In genomic region chr5:1400211-1400855, GRCh38 we compare ENCODE assay signal across 22 cellular contexts. TPM values are rescaled to one million over a fixed set of nuclear protein-coding genes. Genes with fewer than 3 reads are reported as not detected.
A peak's percentile ranks its signal among the peaks of the same experiment; 100 is the strongest.
DNase-seq lines count a peak whose midpoint lies in the region; ATAC-seq lines count a peak whose summit lies in the region.
"Had no signal": no experiment of that assay in that cellular context is flagged by ENCODE, and none has a peak within 500 bp of the region (broad histone marks: within the 10 kb centered on the region; RNA-seq: fewer than 3 reads in every experiment).

No MANE protein-coding gene starts in this region.

- H3K36me3 Mint-ChIP-seq in stimulated activated naive B cell treated with anti-CD40 and anti-IgM and Interleukin-4, amounts not matched to agents 10 μg/mL and 1 μg/mL and 100 μg/mL, for 72 hours = no peaks in the 10 kb centered on the region
- H3K36me3 Mint-ChIP-seq: CD8-positive, alpha-beta memory T cell had no signal

- H3K4me1 Mint-ChIP-seq in stimulated activated naive CD8-positive, alpha-beta T cell treated with anti-CD3 and anti-CD28 coated beads, Interleukin-15, amount 100 ng/mL, for 72 hours = no peaks in the 10 kb centered on the region
- H3K4me1 Mint-ChIP-seq in stimulated activated naive B cell treated with anti-CD40 and anti-IgM and Interleukin-4, amounts not matched to agents 10 μg/mL and 1 μg/mL and 100 μg/mL, for 72 hours = no peaks in the 10 kb centered on the region
- H3K4me1 Mint-ChIP-seq: CD8-positive, alpha-beta memory T cell; IgD-negative memory B cell had no signal

- H3K4me3 Mint-ChIP-seq in stimulated activated naive CD8-positive, alpha-beta T cell treated with anti-CD3 and anti-CD28 coated beads, Interleukin-15, amount 100 ng/mL, for 72 hours = no peak overlapping the region
- H3K4me3 Mint-ChIP-seq in stimulated activated naive B cell treated with anti-CD40 and anti-IgM and Interleukin-4, amounts not matched to agents 10 μg/mL and 1 μg/mL and 100 μg/mL, for 72 hours = no peak overlapping the region

- intact Hi-C loops in right cardiac atrium (cut with DNase I) = no loop called here

- no peak overlapping the region for H3K27ac ChIP-seq in right cardiac atrium (ENCODE audit: low read length)
- H3K27ac ChIP-seq: C4-2B, PC-9, SJSA1 had no signal

- WGBS in right cardiac atrium = 80% methylated on average over 17 of the region's 17 CpGs

- peaks cover 0 to 11% of the 10 kb centered on the region in 2 donors for H3K9me3 Mint-ChIP-seq in stimulated activated naive CD8-positive, alpha-beta T cell treated with anti-CD3 and anti-CD28 coated beads, Interleukin-15, amount 100 ng/mL, for 72 hours
- peaks cover 0 to 2% of the 10 kb centered on the region in 2 donors for H3K9me3 Mint-ChIP-seq in stimulated activated naive B cell treated with anti-CD40 and anti-IgM and Interleukin-4, amounts not matched to agents 10 μg/mL and 1 μg/mL and 100 μg/mL, for 72 hours

- peak; percentile 16 for ATAC-seq in stimulated activated naive CD8-positive, alpha-beta T cell treated with anti-CD3 and anti-CD28 coated beads, Interleukin-15, amount 100 ng/mL, for 72 hours
- ATAC-seq in stimulated activated naive CD8-positive, alpha-beta T cell treated with anti-CD3 and anti-CD28 coated beads, Interleukin-15, Interleukin-2, amounts not matched to agents 100 U/mL and 50 U/mL, for 24 hours = no peak
- ATAC-seq in right cardiac atrium = no peak
- no peak for ATAC-seq in stimulated activated naive B cell treated with anti-CD40 and anti-IgM and Interleukin-4, amounts not matched to agents 10 μg/mL and 1 μg/mL and 100 μg/mL, for 72 hours (replicated peaks)

- DNase-seq in NCI-H146 (lab: John Stamatoyannopoulos, UW) (peak; percentile 27), NCI-H146 treated with DMSO at 0.1 percent for 48 hours (lab: John Stamatoyannopoulos, UW; ENCODE audit: unreplicated experiment) (no peak), right cardiac atrium (peak in 2 of 3 donors; percentile 16 to 40), ecto neural progenitor cell (ENCODE audit: low spot score) (no peak)
- no peak for DNase-seq in stimulated activated naive CD8-positive, alpha-beta T cell treated with anti-CD3 and anti-CD28 coated beads, Interleukin-15, amount 100 ng/mL, for 72 hours
- no peak for DNase-seq in stimulated activated naive CD8-positive, alpha-beta T cell treated with anti-CD3 and anti-CD28 coated beads, Interleukin-15, Interleukin-2, amounts not matched to agents 100 U/mL and 50 U/mL, for 24 hours
- DNase-seq in stimulated activated naive B cell treated with anti-CD40 and anti-IgM and Interleukin-4, amounts not matched to agents 10 μg/mL and 1 μg/mL and 100 μg/mL, for 72 hours = no peak
- DNase-seq: 8988T; CD8-positive, alpha-beta memory T cell; DMS79; MV-4-11; NCI-H1436; NCI-H2029; NCI-H2171; NCI-H446; NCI-H526; PC-9; T-helper 1 cell had no signal

- H3K4me1 ChIP-seq in right cardiac atrium (ENCODE audit: control insufficient read depth, insufficient read depth, low read length) = no peaks in the 10 kb centered on the region
- H3K4me1 ChIP-seq: SJSA1 had no signal

- no peaks in the 10 kb centered on the region for H3K9me3 ChIP-seq in right cardiac atrium (ENCODE audit: control insufficient read depth, low read length)
- H3K9me3 ChIP-seq: SJSA1 had no signal

- no peak overlapping the region for H3K27ac Mint-ChIP-seq in stimulated activated naive CD8-positive, alpha-beta T cell treated with anti-CD3 and anti-CD28 coated beads, Interleukin-15, amount 100 ng/mL, for 72 hours
- H3K27ac Mint-ChIP-seq in stimulated activated naive B cell treated with anti-CD40 and anti-IgM and Interleukin-4, amounts not matched to agents 10 μg/mL and 1 μg/mL and 100 μg/mL, for 72 hours = no peak overlapping the region
- H3K27ac Mint-ChIP-seq: CD8-positive, alpha-beta memory T cell; IgD-negative memory B cell had no signal

- H3K27me3 Mint-ChIP-seq in stimulated activated naive CD8-positive, alpha-beta T cell treated with anti-CD3 and anti-CD28 coated beads, Interleukin-15, amount 100 ng/mL, for 72 hours = peaks cover 35% of the 10 kb centered on the region
- peaks cover 38 to 41% of the 10 kb centered on the region in 2 donors for H3K27me3 Mint-ChIP-seq in stimulated activated naive B cell treated with anti-CD40 and anti-IgM and Interleukin-4, amounts not matched to agents 10 μg/mL and 1 μg/mL and 100 μg/mL, for 72 hours

- H3K27me3 ChIP-seq in right cardiac atrium (ENCODE audit: control insufficient read depth, insufficient read depth) = no peaks in the 10 kb centered on the region

- no peak overlapping the region for H3K4me3 ChIP-seq in right cardiac atrium (ENCODE audit: low read length)
- H3K4me3 ChIP-seq: PC-9, SJSA1 had no signal

RNA-seq across cellular contexts. Expression of gene SLC6A3, which starts 44.9 kb away (rescaled TPM):
- total RNA-seq in right cardiac atrium = not detected
- polyA plus RNA-seq in right cardiac atrium = not detected
- total RNA-seq: CD8-positive, alpha-beta memory T cell; H4; PC-9; SJSA1 had no signal
- polyA plus RNA-seq: CD8-positive, alpha-beta memory T cell; IgD-negative memory B cell had no signal

RNA-seq across cellular contexts. Expression of gene CLPTM1L, which starts 55.4 kb away (rescaled TPM):
- 10 to 100 TPM; 43.9 to 62.7 (median 50.0) TPM for total RNA-seq in right cardiac atrium
- 44.0 TPM for polyA plus RNA-seq in right cardiac atrium

Comparison
In these comparisons a context has a peak if more than half of its experiments do, and no peak if none do; other contexts are left out.
1. DNase-seq: peak in NCI-H146 (single experiment) and right cardiac atrium (2 of 3); none in NCI-H146 treated with DMSO at 0.1 percent for 48 hours (single experiment), stimulated activated naive CD8-positive, alpha-beta T cell treated with anti-CD3 and anti-CD28 coated beads, Interleukin-15, amount 100 ng/mL, for 72 hours (0 of 2), stimulated activated naive CD8-positive, alpha-beta T cell treated with anti-CD3 and anti-CD28 coated beads, Interleukin-15, Interleukin-2, amounts not matched to agents 100 U/mL and 50 U/mL, for 24 hours (single experiment), stimulated activated naive B cell treated with anti-CD40 and anti-IgM and Interleukin-4, amounts not matched to agents 10 μg/mL and 1 μg/mL and 100 μg/mL, for 72 hours (single experiment) and ecto neural progenitor cell (single experiment).